ENCODE assay signal across 17 cellular contexts in genomic region chr1:170145061-170145460, GRCh38. TPM values are rescaled to one million over a fixed set of nuclear protein-coding genes. Genes with fewer than 3 reads are reported as not detected.
"Had no signal": no experiment of that assay in that cellular context is flagged by ENCODE, and none has a peak within 500 bp of the region (broad histone marks: within the 10 kb centered on the region; RNA-seq: fewer than 3 reads in every experiment).

No MANE protein-coding gene starts in this region.

- H3K9me3 ChIP-seq: ovary, sigmoid colon had no signal

- ATAC-seq: activated CD8-positive, alpha-beta T cell treated with anti-CD3 and anti-CD28 coated beads for 36 hours; activated T-cell treated with anti-CD3 and anti-CD28 coated beads, Interleukin-2, amount 50 U/mL, for 4 hours; esophagus mucosa had no signal

- H3K27me3 ChIP-seq: ovary, sigmoid colon had no signal

- H3K4me1 ChIP-seq: sigmoid colon, spleen had no signal

- DNase-seq: activated CD4-positive, alpha-beta T cell treated with anti-CD3 and anti-CD28 coated beads for 36 hours; activated CD8-positive, alpha-beta T cell treated with anti-CD3 and anti-CD28 coated beads for 36 hours; activated effector memory CD4-positive, alpha-beta T cell treated with Interleukin-2 at 50 U/mL for 16 hours; activated T-cell treated with anti-CD3 and anti-CD28 coated beads, Interleukin-2, amount 50 U/mL, for 4 hours; central memory CD4-positive, alpha-beta T cell; hippocampal formation; ovary; sigmoid colon; spleen; WERI-Rb-1 had no signal

- H3K27ac ChIP-seq: coronary artery, ovary, sigmoid colon, spleen, WERI-Rb-1 had no signal

- H3K4me3 ChIP-seq: coronary artery, ovary, sigmoid colon, spleen had no signal

- H3K36me3 ChIP-seq: ovary, sigmoid colon, spleen, WERI-Rb-1 had no signal

RNA-seq across cellular contexts. Expression of gene NTMT2, which starts 0.7 kb away (rescaled TPM):
- total RNA-seq: activated CD4-positive, alpha-beta T cell treated with anti-CD3 and anti-CD28 coated beads for 36 hours; activated CD8-positive, alpha-beta T cell treated with anti-CD3 and anti-CD28 coated beads for 36 hours; activated T-cell treated with anti-CD3 and anti-CD28 coated beads, Interleukin-2, amount 50 U/mL, for 4 hours; esophagus mucosa; kidney epithelial cell; lower leg skin; ovary; sigmoid colon; spleen; T-helper 1 cell treated with Interleukin-12 subunit alpha and Interleukin-12 subunit beta and Interleukin-4 antibody, amounts not matched to agents 30 ng/mL and 1 ng/mL, for 36 hours had no signal
- polyA plus RNA-seq: ovary, sigmoid colon, spleen, thymus, urinary bladder had no signal
